In the genomic region with DNA sequence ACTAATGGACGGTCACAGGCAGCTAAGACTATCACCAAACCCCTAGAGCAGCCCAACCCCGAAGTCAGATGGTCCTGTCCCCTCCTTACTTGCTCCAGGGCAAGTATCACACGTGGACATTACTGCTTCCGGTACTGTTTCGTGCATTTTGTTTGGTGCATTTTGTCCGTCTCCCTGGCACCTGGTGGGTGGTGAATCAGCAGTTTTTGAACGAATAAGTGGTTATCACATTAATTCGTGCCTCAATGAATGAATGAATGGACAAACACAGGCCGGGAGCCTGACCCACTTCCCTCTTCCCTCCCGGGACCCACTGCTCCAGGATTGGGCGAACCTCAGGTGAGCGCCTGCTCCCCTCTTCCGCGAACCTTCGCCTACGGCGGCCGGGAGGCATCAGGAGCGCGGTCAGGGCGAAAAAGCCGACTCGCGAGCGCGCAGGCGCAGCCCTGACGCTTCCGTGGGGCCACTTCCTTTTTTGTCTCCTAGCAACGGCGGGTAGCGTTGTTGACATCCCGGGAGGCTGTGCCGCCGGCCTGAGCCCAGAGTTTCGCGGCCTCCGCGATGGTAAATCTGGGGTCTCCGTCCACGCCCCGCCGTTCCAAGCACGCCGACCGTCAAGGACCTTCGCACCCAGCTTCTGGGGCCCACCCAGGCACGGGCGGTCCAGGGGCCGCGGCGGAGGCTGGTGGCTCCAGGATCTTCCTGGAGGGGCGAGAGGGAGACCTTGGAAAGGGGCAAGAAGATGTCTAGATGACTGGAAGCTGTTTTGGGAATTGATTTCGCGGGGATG, we compare ENCODE assay signal across 8 cellular contexts. TPM values are rescaled to one million over a fixed set of nuclear protein-coding genes. Genes with fewer than 3 reads are reported as not detected.
A peak's percentile ranks its signal among the peaks of the same experiment; 100 is the strongest.
DNase-seq lines count a peak whose midpoint lies in the region; ATAC-seq and TF ChIP-seq lines count a peak whose summit lies in the region.

Gene DYNLRB2, plus strand, starts transcription at position 478 of the 790 bp plus-strand sequence. Its CDS starts 84 bp downstream, at position 562.

- DNase-seq in DMS79 treated with DMSO at 0.1 percent for 48 hours (lab: John Stamatoyannopoulos, UW), result peak; percentile 68
- DNase-seq in Kasumi-1 (lab: John Stamatoyannopoulos, UW), result peak; percentile 84 to 87
- peak; percentile 92 for DNase-seq in SK-N-SH
- DNase-seq in activated naive CD8-positive, alpha-beta T cell treated with anti-CD3 and anti-CD28 coated beads, Interleukin-2, amount 50 U/mL, for 16 hours (ENCODE audit: low read depth, low spot score), result peak; percentile 74
- peak; percentile 96 for DNase-seq in Right ventricle myocardium inferior (ENCODE audit: missing footprints)
- DNase-seq in osteoblast (ENCODE audit: insufficient read length, low spot score, missing footprints), result peak; percentile 98
- DNase-seq in testis, result peak; percentile 94

- CTCF ChIA-PET in SK-N-SH (lab: Yijun Ruan, JAX), result no interaction called here

- no peaks in the 10 kb centered on the region for H3K9me3 ChIP-seq in SK-N-SH
- no peaks in the 10 kb centered on the region for H3K9me3 ChIP-seq in osteoblast (ENCODE audit: low read depth, low read length)
- H3K9me3 ChIP-seq in testis, result no peaks in the 10 kb centered on the region

- 3% methylated on average over 26 of the region's 55 CpGs for WGBS in SK-N-SH (ENCODE audit: low lambda C conversion rate)
- 2 to 3% methylated on average over 23 to 51 of the region's 55 CpGs for WGBS in testis, 2 donors

- POLR2A ChIA-PET in SK-N-SH (lab: Yijun Ruan, JAX), result no interaction called here

- no peak for TF ChIP-seq RAD21 in SK-N-SH (IDR thresholded peaks at IDR 0.05; ENCODE audit: low read length)

- H2AFZ ChIP-seq in SK-N-SH (ENCODE audit: low read depth), result peak within 1 kb of the TSS; percentile 100
- peak within 1 kb of the TSS; percentile 94 for H2AFZ ChIP-seq in osteoblast (ENCODE audit: low read length)

- H3K4me3 ChIP-seq in SK-N-SH (ENCODE audit: low read depth in 2 of 2, low read length in 1 of 2) (peak within 1 kb of the TSS; percentile 77 to 82), osteoblast (ENCODE audit: insufficient read depth, low read length) (peak within 1 kb of the TSS; percentile 91), testis (peak within 1 kb of the TSS; percentile 78 to 80)

- no peak for TF ChIP-seq POLR2A in testis (IDR thresholded peaks at IDR 0.05)

- no peak for TF ChIP-seq EP300 in SK-N-SH (IDR thresholded peaks at IDR 0.05; ENCODE audit: borderline replicate concordance in 1 of 2, low read depth in 1 of 2, low read length in 1 of 2)

- no peaks in the 10 kb centered on the region for H3K9me2 ChIP-seq in SK-N-SH

- intact Hi-C loops in Right ventricle myocardium inferior (cut with DNase I), result no loop called here
- intact Hi-C loops in testis (cut with DNase I; ENCODE audit: low total_unique reads), result no loop called here

- peak; percentile 99 for ATAC-seq in GM21723 (IDR thresholded peaks at IDR 0.05; ENCODE audit: unreplicated experiment)
- ATAC-seq in Right ventricle myocardium inferior, result peak; percentile 98

- H3K36me3 ChIP-seq in SK-N-SH (replicated peaks in 1 of 2; ENCODE audit: control insufficient read depth in 1 of 2, insufficient read depth in 2 of 2, low read length in 1 of 2) (no peaks in the 10 kb centered on the region), osteoblast (ENCODE audit: insufficient read depth, low read length) (no peaks in the 10 kb centered on the region), testis (ENCODE audit: low read depth, missing control alignments) (no peaks in the 10 kb centered on the region)

- H3K4me1 ChIP-seq in SK-N-SH (ENCODE audit: control insufficient read depth in 1 of 2, insufficient read depth in 2 of 2, low read depth in 1 of 2, low read length in 1 of 2) (peaks cover 0 to 3% of the 10 kb centered on the region in 2 experiments; a peak in 1 of 4 replicates), osteoblast (ENCODE audit: insufficient read depth, low read length) (peaks cover 6% of the 10 kb centered on the region), testis (no peaks in the 10 kb centered on the region)

- H3K9ac ChIP-seq in SK-N-SH, result peak within 1 kb of the TSS; percentile 82

- H3K4me2 ChIP-seq in SK-N-SH (peak within 1 kb of the TSS; percentile 92), osteoblast (ENCODE audit: insufficient read depth, low read length) (peak within 1 kb of the TSS; percentile 91)

- TF ChIP-seq CTCF in SK-N-SH (IDR thresholded peaks at IDR 0.05) (no peak), osteoblast (IDR thresholded peaks at IDR 0.05; ENCODE audit: extremely low read depth, low read depth, low read length) (no peak), testis (IDR thresholded peaks at IDR 0.05) (peak in 1 of 3 experiments; percentile 13)

- H4K20me1 ChIP-seq in SK-N-SH (ENCODE audit: insufficient read depth), result no peaks in the 10 kb centered on the region
- no peaks in the 10 kb centered on the region for H4K20me1 ChIP-seq in osteoblast (ENCODE audit: insufficient read depth, low read length)

- H3K27ac ChIP-seq in SK-N-SH (ENCODE audit: low read depth in 2 of 2, low read length in 1 of 2) (peak within 1 kb of the TSS; percentile 45 to 62; a peak in 2 of 4 replicates), osteoblast (ENCODE audit: low read depth, low read length) (peak within 1 kb of the TSS; percentile 67), testis (peak within 1 kb of the TSS; percentile 5 to 82)

- no peaks in the 10 kb centered on the region for H3K27me3 ChIP-seq in SK-N-SH (ENCODE audit: insufficient read depth)
- H3K27me3 ChIP-seq in osteoblast (ENCODE audit: insufficient read depth, low read length), result peaks cover 7% of the 10 kb centered on the region
- no peaks in the 10 kb centered on the region for H3K27me3 ChIP-seq in testis

- H3F3A ChIP-seq in SK-N-SH (replicated peaks; ENCODE audit: insufficient read depth), result no peaks in the 10 kb centered on the region

- H3K79me2 ChIP-seq in SK-N-SH (ENCODE audit: insufficient read depth) (no peaks in the 10 kb centered on the region), osteoblast (ENCODE audit: insufficient read depth, low read length) (no peaks in the 10 kb centered on the region)

TF ChIP-seq in SK-N-SH, 30 proteins besides CTCF, POLR2A, EP300 and RAD21:
- TF ChIP-seq POLR2AphosphoS5 (IDR thresholded peaks at IDR 0.05; ENCODE audit: low read depth, low read length) (peak; percentile 65; the same call in 1 of the 2 replicates), RCOR1 (IDR thresholded peaks at IDR 0.05; ENCODE audit: low read length) (no peak), NRF1 (IDR thresholded peaks at IDR 0.05; ENCODE audit: low read depth, low read length) (peak; percentile 79), TAF1 (IDR thresholded peaks at IDR 0.05; ENCODE audit: borderline replicate concordance, low read depth, low read length) (peak; percentile 38; the same call in 1 of the 2 replicates), ELF1 (IDR thresholded peaks at IDR 0.05) (peak; percentile 95), CHD2 (IDR thresholded peaks at IDR 0.05; ENCODE audit: low read length, partially characterized antibody) (peak; percentile 61), SIN3A (IDR thresholded peaks at IDR 0.05; ENCODE audit: borderline replicate concordance, low read depth, low read length) (peak; percentile 77; the same call in 1 of the 2 replicates), GABPA (IDR thresholded peaks at IDR 0.05; ENCODE audit: low read depth) (peak; percentile 70), FOXJ3 (CRISPR knock-in tag; IDR thresholded peaks at IDR 0.05) (no peak), MXI1 (IDR thresholded peaks at IDR 0.05; ENCODE audit: low read depth, low read length) (peak; percentile 85)
- TF ChIP-seq, protein P1, sequence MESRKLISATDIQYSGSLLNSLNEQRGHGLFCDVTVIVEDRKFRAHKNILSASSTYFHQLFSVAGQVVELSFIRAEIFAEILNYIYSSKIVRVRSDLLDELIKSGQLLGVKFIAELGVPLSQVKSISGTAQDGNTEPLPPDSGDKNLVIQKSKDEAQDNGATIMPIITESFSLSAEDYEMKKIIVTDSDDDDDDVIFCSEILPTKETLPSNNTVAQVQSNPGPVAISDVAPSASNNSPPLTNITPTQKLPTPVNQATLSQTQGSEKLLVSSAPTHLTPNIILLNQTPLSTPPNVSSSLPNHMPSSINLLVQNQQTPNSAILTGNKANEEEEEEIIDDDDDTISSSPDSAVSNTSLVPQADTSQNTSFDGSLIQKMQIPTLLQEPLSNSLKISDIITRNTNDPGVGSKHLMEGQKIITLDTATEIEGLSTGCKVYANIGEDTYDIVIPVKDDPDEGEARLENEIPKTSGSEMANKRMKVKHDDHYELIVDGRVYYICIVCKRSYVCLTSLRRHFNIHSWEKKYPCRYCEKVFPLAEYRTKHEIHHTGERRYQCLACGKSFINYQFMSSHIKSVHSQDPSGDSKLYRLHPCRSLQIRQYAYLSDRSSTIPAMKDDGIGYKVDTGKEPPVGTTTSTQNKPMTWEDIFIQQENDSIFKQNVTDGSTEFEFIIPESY (IDR thresholded peaks at IDR 0.05; ENCODE audit: borderline replicate concordance, low read depth), result no peak
- TF ChIP-seq, protein P2, sequence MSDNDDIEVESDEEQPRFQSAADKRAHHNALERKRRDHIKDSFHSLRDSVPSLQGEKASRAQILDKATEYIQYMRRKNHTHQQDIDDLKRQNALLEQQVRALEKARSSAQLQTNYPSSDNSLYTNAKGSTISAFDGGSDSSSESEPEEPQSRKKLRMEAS (IDR thresholded peaks at IDR 0.05; ENCODE audit: low read depth), result peak; percentile 39

RNA-seq across cellular contexts. Expression of gene DYNLRB2, which starts in this region (rescaled TPM):
- polyA plus RNA-seq in SK-N-SH (2012; rRNA removed) (0.44 and 0.50 TPM in 2 replicates), testis (ENCODE audit: insufficient read depth, low read depth, low replicate concordance) (436 TPM)
- 0.28 and 0.77 TPM in 2 replicates for polyA plus RNA-seq in SK-N-SH (2012; cell fraction: cytosol; rRNA removed)
- polyA plus RNA-seq in SK-N-SH (2012; cell fraction: nucleus; rRNA removed), result 0.10 TPM in 1 of 2 replicates, not detected in the other
- total RNA-seq in Right ventricle myocardium inferior (not detected), osteoblast (0.29 TPM in 1 of 2 replicates, not detected in the other), testis (100 to 1,000 TPM in 1 of 2 donors, 10 to 100 TPM in 1; 95.3 to 153 TPM)

Comparison
In these comparisons a context has a peak if more than half of its experiments do, and no peak if none do; other contexts are left out.
1. Peak in every context shown above with its lines: DNase-seq, ATAC-seq, H3K4me3 ChIP-seq and H3K27ac ChIP-seq.
2. RNA of gene DYNLRB2 (total RNA-seq): 95.3 to 153 TPM in testis; not detected in Right ventricle myocardium inferior (single experiment) and 0.29 TPM in osteoblast; every median in the first group is over 10 times any median in the second.
3. RNA of gene DYNLRB2 (polyA plus RNA-seq): 436 TPM in testis (single experiment); 0.10 to 0.77 TPM in SK-N-SH; every median in the first group is over 100 times any median in the second.
4. Peak in DNase-seq, H3K4me3 ChIP-seq, H3K27ac ChIP-seq, H3K9ac ChIP-seq and H3K4me2 ChIP-seq in SK-N-SH; RNA of the gene not detected or under 1 TPM.
5. Peak in DNase-seq and ATAC-seq in Right ventricle myocardium inferior; RNA of the gene not detected or under 1 TPM.
6. Peak in DNase-seq, H3K4me3 ChIP-seq, H3K27ac ChIP-seq and H3K4me2 ChIP-seq in osteoblast; RNA of the gene not detected or under 1 TPM.